27 cellular contexts compared by ENCODE assay signal in genomic region chr1:174995121-174995520, GRCh38.
"Had no signal": no experiment of that assay in that cellular context is flagged by ENCODE, and none has a peak within 500 bp of the region (broad histone marks: within the 10 kb centered on the region; RNA-seq: fewer than 3 reads in every experiment).

No MANE protein-coding gene starts in this region.

- DNase-seq: activated CD4-positive, alpha-beta T cell treated with anti-CD3 and anti-CD28 coated beads for 36 hours; activated CD4-positive, CD25-positive, alpha-beta regulatory T cell; activated CD8-positive, alpha-beta memory T cell treated with anti-CD3 and anti-CD28 coated beads, Interleukin-2, amount 10 ng/mL, durations not matched to agents 7 days and 5 days; activated CD8-positive, alpha-beta T cell treated with anti-CD3 and anti-CD28 coated beads, Interleukin-2, amount 10 ng/mL, durations not matched to agents 7 days and 5 days; activated naive CD4-positive, alpha-beta T cell; activated T-cell treated with anti-CD3 and anti-CD28 coated beads, Interleukin-2, amount 50 U/mL, for 48 hours; central memory CD4-positive, alpha-beta T cell; endodermal cell; foreskin melanocyte; heart right ventricle; islet precursor cell; left ventricle myocardium inferior; mucosa of descending colon; nephron progenitor cell; small intestine; stimulated activated CD4-positive, alpha-beta T cell treated with anti-CD3 and anti-CD28 coated beads, Interleukin-4, amount 100 ng/mL, for 4 hours; stimulated activated CD8-positive, alpha-beta memory T cell treated with anti-CD3 and anti-CD28 coated beads, Interleukin-4, amount 100 ng/mL, for 48 hours; stimulated activated naive B cell treated with anti-CD40 and anti-IgM and Interleukin-4, amounts not matched to agents 10 μg/mL and 1 μg/mL and 100 μg/mL, for 72 hours; stomach; T-helper 1 cell; thyroid gland had no signal

- H3K27me3 ChIP-seq: breast epithelium, esophagus muscularis mucosa, heart right ventricle, neutrophil, stomach, thyroid gland had no signal

- H3K4me3 ChIP-seq: breast epithelium, esophagus muscularis mucosa, heart right ventricle, left ventricle myocardium inferior, lung, mucosa of descending colon, stomach, thyroid gland had no signal

- FAIRE-seq: small intestine had no signal

- H3K4me1 ChIP-seq: breast epithelium had no signal

- H3K36me3 ChIP-seq: breast epithelium, esophagus muscularis mucosa, left ventricle myocardium inferior, thyroid gland had no signal

- H3K27ac ChIP-seq: breast epithelium, esophagus muscularis mucosa, heart right ventricle, left ventricle myocardium inferior, neutrophil, stomach, thyroid gland had no signal

- H3K9me3 ChIP-seq: breast epithelium, esophagus muscularis mucosa, heart right ventricle, left ventricle myocardium inferior, mucosa of descending colon, neutrophil, stomach, thyroid gland had no signal

- ATAC-seq: activated CD4-positive, alpha-beta T cell treated with anti-CD3 and anti-CD28 coated beads for 36 hours; activated CD8-positive, alpha-beta memory T cell treated with anti-CD3 and anti-CD28 coated beads, Interleukin-2, amount 10 ng/mL, durations not matched to agents 7 days and 5 days; activated CD8-positive, alpha-beta T cell treated with anti-CD3 and anti-CD28 coated beads, Interleukin-2, amount 10 ng/mL, durations not matched to agents 7 days and 5 days; activated naive CD4-positive, alpha-beta T cell treated with anti-CD3 and anti-CD28 coated beads, Interleukin-2, amount 50 U/mL, for 72 hours; heart right ventricle; mucosa of descending colon; sciatic nerve; stimulated activated naive B cell treated with anti-CD40 and anti-IgM and Interleukin-4, amounts not matched to agents 10 μg/mL and 1 μg/mL and 100 μg/mL, for 72 hours had no signal
